20 cellular contexts compared by ENCODE assay signal in genomic region chr14:100844846-100845245, GRCh38. TPM values are rescaled to one million over a fixed set of nuclear protein-coding genes. Genes with fewer than 3 reads are reported as not detected.
DNase-seq lines count a peak whose midpoint lies in the region; ATAC-seq and TF ChIP-seq lines count a peak whose summit lies in the region.
"Had no signal": no experiment of that assay in that cellular context is flagged by ENCODE, and none has a peak within 500 bp of the region (broad histone marks: within the 10 kb centered on the region; RNA-seq: fewer than 3 reads in every experiment).

No MANE protein-coding gene starts in this region.

- H3K79me1 ChIP-seq in neuronal stem cell (ENCODE audit: low read depth, low read length): no peaks in the 10 kb centered on the region

- peak overlapping the region; percentile 48 for H3K18ac ChIP-seq in neuronal stem cell (ENCODE audit: low read length)

- H3K4me2 ChIP-seq in hepatocyte (no peak overlapping the region), neuronal stem cell (ENCODE audit: insufficient read depth, low read length, poor library complexity, severe bottlenecking) (no peak overlapping the region)
- H3K4me2 ChIP-seq: A549 had no signal

- peak; percentile 26 for DNase-seq in Right ventricle myocardium superior
- DNase-seq in left ventricle myocardium superior: no peak
- no peak for DNase-seq in hepatocyte (ENCODE audit: low spot score)
- DNase-seq in neuronal stem cell (ENCODE audit: low spot score): no peak
- DNase-seq in spleen: peak; percentile 18
- no peak for DNase-seq in T-helper 17 cell
- no peak for DNase-seq in effector CD4-positive, alpha-beta T cell
- DNase-seq: AML-193; Caco-2; CD4-positive, alpha-beta T cell; GM23248 had no signal

- H3K36me3 ChIP-seq in hepatocyte (replicated peaks; ENCODE audit: insufficient read depth, low read depth) (no peaks in the 10 kb centered on the region), neuronal stem cell (replicated peaks in 1 of 2; ENCODE audit: control insufficient read depth in 2 of 2, insufficient read depth in 2 of 2, low read length in 2 of 2) (no peaks in the 10 kb centered on the region), spleen (peaks cover 0 to 6% (median 0%) of the 10 kb centered on the region in 6 donors)
- H3K36me3 ChIP-seq: HAP-1 had no signal

- no peaks in the 10 kb centered on the region for H3K36me3 Mint-ChIP-seq in T-helper 17 cell (ENCODE audit: low read depth)

- peak overlapping the region; percentile 90 for H2BK120ac ChIP-seq in neuronal stem cell (ENCODE audit: low read depth, low read length)

- peak overlapping the region; percentile 88 for H2BK5ac ChIP-seq in neuronal stem cell (ENCODE audit: low read length)

- peaks cover 15% of the 10 kb centered on the region for H3K27me3 Mint-ChIP-seq in T-helper 17 cell
- H3K27me3 Mint-ChIP-seq: CD4-positive, alpha-beta T cell had no signal

- H2BK15ac ChIP-seq in neuronal stem cell (ENCODE audit: low read length): peak overlapping the region; percentile 17

- intact Hi-C loops in Right ventricle myocardium superior (cut with DNase I): no loop called here
- intact Hi-C loops in left ventricle myocardium superior (cut with micrococcal nuclease): no loop called here
- intact Hi-C loops in spleen (cut with DNase I; ENCODE audit: low total_unique reads): loop anchor here (10.0 kb wide), 1 partner anchor 180 kb away; no protein-coding TSS in a partner anchor

- TF ChIP-seq POLR2A in spleen (IDR thresholded peaks at IDR 0.05): no peak

- no peak overlapping the region for H3K4me3 ChIP-seq in hepatocyte
- no peak overlapping the region for H3K4me3 ChIP-seq in neuronal stem cell (ENCODE audit: low read length in 2 of 2)
- no peak overlapping the region for H3K4me3 ChIP-seq in spleen
- H3K4me3 ChIP-seq: A549, GM23248, HAP-1 had no signal

- peak overlapping the region; percentile 14 for H3K23ac ChIP-seq in neuronal stem cell (ENCODE audit: low read depth, low read length, poor library complexity)

- peak overlapping the region; percentile 60 for H3K4ac ChIP-seq in neuronal stem cell (ENCODE audit: low read length)

- no peaks in the 10 kb centered on the region for H3K9me2 ChIP-seq in hepatocyte (replicated peaks; ENCODE audit: insufficient read depth)

- H3K27ac Mint-ChIP-seq in T-helper 17 cell: no peak overlapping the region
- H3K27ac Mint-ChIP-seq: CD4-positive, alpha-beta T cell had no signal

- peak overlapping the region; percentile 72 for H2AK5ac ChIP-seq in neuronal stem cell (ENCODE audit: low read depth, low read length)

- WGBS in hepatocyte (ENCODE audit: low lambda C conversion rate, missing lambda C conversion rate): 96% methylated on average over 13 of the region's 13 CpGs
- no CpG with 5 or more reads among the region's 13 CpGs for WGBS in neuronal stem cell (ENCODE audit: extremely low coverage in 2 of 2, insufficient read length in 2 of 2, insufficient replicate concordance in 1 of 2), 2 donors
- WGBS in spleen, 5 donors: 90 to 95% (median 93%) methylated on average over 13 of the region's 13 CpGs

- H3K9ac ChIP-seq in neuronal stem cell (ENCODE audit: low read depth, low read length, poor library complexity): no peak overlapping the region
- H3K9ac ChIP-seq: GM23248 had no signal

- H3K79me2 ChIP-seq in hepatocyte: no peaks in the 10 kb centered on the region

- H3K14ac ChIP-seq in neuronal stem cell (ENCODE audit: low read length): no peak overlapping the region

- no peak for TF ChIP-seq CTCF in hepatocyte (IDR thresholded peaks at IDR 0.05; ENCODE audit: poor library complexity)
- no peak for TF ChIP-seq CTCF in spleen (IDR thresholded peaks at IDR 0.05 in 8 of 11, conservative IDR thresholded peaks at IDR 0.05 in 3 of 11)

- no peak overlapping the region for H3K4me3 Mint-ChIP-seq in T-helper 17 cell
- H3K4me3 Mint-ChIP-seq: CD4-positive, alpha-beta T cell had no signal

- no peak for ATAC-seq in Right ventricle myocardium superior (ENCODE audit: poor library complexity)
- ATAC-seq in left ventricle myocardium superior: no peak
- no peak for ATAC-seq in T-helper 17 cell
- ATAC-seq in GM19463 (IDR thresholded peaks at IDR 0.05; ENCODE audit: unreplicated experiment): no peak
- ATAC-seq: A549 had no signal

- H4K8ac ChIP-seq in neuronal stem cell (ENCODE audit: low read depth, low read length): no peak overlapping the region

- peak overlapping the region; percentile 89 for H3K27ac ChIP-seq in hepatocyte
- H3K27ac ChIP-seq in neuronal stem cell (replicated peaks; ENCODE audit: low read length): no peak overlapping the region
- no peak overlapping the region for H3K27ac ChIP-seq in spleen
- H3K27ac ChIP-seq: 22Rv1, A549, C4-2B, GM23248, HL-60 had no signal

- peak overlapping the region; percentile 86 for H4K91ac ChIP-seq in neuronal stem cell (ENCODE audit: low read depth, low read length, poor library complexity)

- peak overlapping the region; percentile 87 for H2BK12ac ChIP-seq in neuronal stem cell (ENCODE audit: low read length)

- H3K4me1 ChIP-seq in hepatocyte (ENCODE audit: insufficient read depth): peaks cover 24% of the 10 kb centered on the region
- H3K4me1 ChIP-seq in neuronal stem cell (ENCODE audit: control insufficient read depth in 2 of 2, insufficient read depth in 1 of 2, low read depth in 1 of 2, low read length in 2 of 2): peaks cover 28 to 32% of the 10 kb centered on the region in 2 donors
- H3K4me1 ChIP-seq in spleen: peaks cover 0 to 18% (median 9%) of the 10 kb centered on the region in 6 donors
- H3K4me1 ChIP-seq: Caco-2 had no signal

- no peaks in the 10 kb centered on the region for H3K9me3 ChIP-seq in hepatocyte (ENCODE audit: low read depth)
- no peaks in the 10 kb centered on the region for H3K9me3 ChIP-seq in neuronal stem cell (replicated peaks in 1 of 2; ENCODE audit: control insufficient read depth in 2 of 2, insufficient read depth in 1 of 2, low read depth in 1 of 2, low read length in 2 of 2)
- H3K9me3 ChIP-seq in spleen: no peaks in the 10 kb centered on the region
- no peaks in the 10 kb centered on the region for H3K9me3 ChIP-seq in T-helper 17 cell (ENCODE audit: control insufficient read depth, low read length, poor library complexity, severe bottlenecking)
- H3K9me3 ChIP-seq: A549, Caco-2, HAP-1 had no signal

- H3K27me3 ChIP-seq in hepatocyte (no peaks in the 10 kb centered on the region), neuronal stem cell (ENCODE audit: control insufficient read depth in 3 of 3, insufficient read depth in 3 of 3, low read depth in 1 of 3, low read length in 3 of 3) (no peaks in the 10 kb centered on the region), spleen (replicated peaks in 1 of 7) (no peaks in the 10 kb centered on the region)

- H3K4me1 Mint-ChIP-seq in T-helper 17 cell: no peaks in the 10 kb centered on the region

- no peak overlapping the region for H2AFZ ChIP-seq in hepatocyte
- H2AFZ ChIP-seq in neuronal stem cell (ENCODE audit: low read length): no peak overlapping the region
- H2AFZ ChIP-seq: GM23248 had no signal

- H4K20me1 ChIP-seq in hepatocyte (ENCODE audit: insufficient read depth, poor library complexity, severe bottlenecking): no peaks in the 10 kb centered on the region

RNA-seq across cellular contexts. Expression of gene MEG3, which starts 18.9 kb away (rescaled TPM):
- total RNA-seq in Right ventricle myocardium superior: 24.7 TPM
- 20.6 TPM for total RNA-seq in left ventricle myocardium superior
- total RNA-seq in hepatocyte: not detected in 2 replicates
- polyA plus RNA-seq in hepatocyte: 0.16 TPM in 1 of 2 replicates, not detected in the other
- polyA plus RNA-seq in neuronal stem cell (2013, experiment 1 of 2): 61.0 TPM
- 58.1 TPM for polyA plus RNA-seq in neuronal stem cell (2013, experiment 2 of 2)
- total RNA-seq in spleen: 100 to 1,000 TPM in 5 of 7 donors, 10 to 100 TPM in 2; 86.5 to 282 (median 174) TPM
- polyA plus RNA-seq in spleen: 100 to 1,000 TPM in 2 of 3 donors, 10 to 100 TPM in 1; 86.6 to 763 (median 435) TPM
- total RNA-seq in T-helper 17 cell: under 1 TPM in 1 of 2 donors, not detected in 1; 0.21 TPM
- total RNA-seq: Caco-2; CD4-positive, alpha-beta T cell; H4; HT1080 had no signal

RNA-seq across cellular contexts. Expression of gene RTL1, which starts 58.7 kb away (rescaled TPM):
- total RNA-seq in Right ventricle myocardium superior (not detected), left ventricle myocardium superior (not detected), hepatocyte (1.5 and 2.6 TPM in 2 replicates), spleen (not detected), T-helper 17 cell (not detected)
- polyA plus RNA-seq in hepatocyte (1.4 TPM in 2 replicates), spleen (under 1 TPM in 1 of 3 donors, not detected in 2; under 0.01 TPM)
- polyA plus RNA-seq in neuronal stem cell (2013, experiment 1 of 2): 3.6 TPM
- polyA plus RNA-seq in neuronal stem cell (2013, experiment 2 of 2): 3.6 TPM
- total RNA-seq: Caco-2; CD4-positive, alpha-beta T cell; GM23248; H4 had no signal
- polyA plus RNA-seq: BJ had no signal

Comparison
In these comparisons a context has a peak if more than half of its experiments do, and no peak if none do; other contexts are left out.
1. DNase-seq: peak in Right ventricle myocardium superior (single experiment) and spleen (single experiment); none in left ventricle myocardium superior (single experiment), hepatocyte (single experiment), neuronal stem cell (single experiment), T-helper 17 cell (0 of 3) and effector CD4-positive, alpha-beta T cell (single experiment).
2. RNA of gene MEG3, which starts 18.9 kb away (total RNA-seq): 86.5 to 282 TPM in spleen, 24.7 TPM in Right ventricle myocardium superior (single experiment) and 20.6 TPM in left ventricle myocardium superior (single experiment); 0.21 TPM in T-helper 17 cell and not detected in hepatocyte; every median in the first group is over 10 times any median in the second.